Comparison of ENCODE assay signal across 19 cellular contexts in genomic region chr7:70208236-70209063, GRCh38.
A peak's percentile ranks its signal among the peaks of the same experiment; 100 is the strongest.
DNase-seq lines count a peak whose midpoint lies in the region; ATAC-seq, FAIRE-seq and TF ChIP-seq lines count a peak whose summit lies in the region.
"Had no signal": no experiment of that assay in that cellular context is flagged by ENCODE, and none has a peak within 500 bp of the region (broad histone marks: within the 10 kb centered on the region; RNA-seq: fewer than 3 reads in every experiment).

No MANE protein-coding gene starts in this region.

- peaks cover 4% of the 10 kb centered on the region for H3K4me1 ChIP-seq in mesendoderm (ENCODE audit: control insufficient read depth, low read depth, low read length)
- H3K4me1 ChIP-seq: stomach had no signal

- no peak overlapping the region for H3K18ac ChIP-seq in mesendoderm (ENCODE audit: low read length)

- FAIRE-seq in GM12891 (lab: Jason Lieb, UNC): peak; percentile 5
- no peak for FAIRE-seq in frontal cortex (lab: Jason Lieb, UNC)
- FAIRE-seq: kidney had no signal

- no peak overlapping the region for H3K4ac ChIP-seq in mesendoderm (ENCODE audit: low read depth, low read length)

- no peaks in the 10 kb centered on the region for H3K36me3 ChIP-seq in mesendoderm (ENCODE audit: control insufficient read depth, insufficient read depth, low read length)
- H3K36me3 ChIP-seq: stomach had no signal

- no peaks in the 10 kb centered on the region for H3K27me3 ChIP-seq in mesendoderm (ENCODE audit: insufficient read depth, low read length, poor library complexity)
- H3K27me3 ChIP-seq: stomach had no signal

- no peak overlapping the region for H4K5ac ChIP-seq in mesendoderm (ENCODE audit: low read length)

- H3K23ac ChIP-seq in mesendoderm (ENCODE audit: low read length): no peak overlapping the region

- H3K27ac ChIP-seq in mesendoderm (ENCODE audit: low read depth, low read length): no peak overlapping the region
- H3K27ac ChIP-seq: HL-60, RWPE1, stomach had no signal

- no peak overlapping the region for H2BK120ac ChIP-seq in mesendoderm (ENCODE audit: low read depth, low read length)

- H2BK15ac ChIP-seq in mesendoderm (replicated peaks; ENCODE audit: low read depth): no peak overlapping the region

- no peak for TF ChIP-seq CTCF in epithelial cell of esophagus (IDR thresholded peaks at IDR 0.05; ENCODE audit: insufficient read depth, low read depth, low read length, missing control alignments)

- H3K9ac ChIP-seq in mesendoderm (ENCODE audit: low read length): no peak overlapping the region

- H3K79me1 ChIP-seq in mesendoderm (ENCODE audit: low read length): no peaks in the 10 kb centered on the region

- H3K56ac ChIP-seq in mesendoderm (ENCODE audit: low read length): no peak overlapping the region

- no peak for TF ChIP-seq POLR2A in GM12891 (IDR thresholded peaks at IDR 0.05; ENCODE audit: low read depth, low read length)

- no peak overlapping the region for H2BK5ac ChIP-seq in mesendoderm (ENCODE audit: low read length)

- no peak overlapping the region for H2AK5ac ChIP-seq in mesendoderm (ENCODE audit: low read length)

- no peaks in the 10 kb centered on the region for H3K79me2 ChIP-seq in mesendoderm (ENCODE audit: control insufficient read depth, insufficient read depth, low read length)

- 100% methylated on average over 1 of the region's 5 CpGs for WGBS in mesendoderm (ENCODE audit: extremely low coverage, insufficient coverage, low lambda C conversion rate)

- no peak overlapping the region for H3K4me3 ChIP-seq in epithelial cell of esophagus (ENCODE audit: low read length)
- H3K4me3 ChIP-seq in mesendoderm (ENCODE audit: low read length): no peak overlapping the region
- H3K4me3 ChIP-seq: stomach had no signal

- DNase-seq in GM12891 (ENCODE audit: insufficient read length, low spot score) (no peak), OCI-M1 (lab: John Stamatoyannopoulos, UW) (peak; percentile 33), epithelial cell of esophagus (ENCODE audit: low read depth) (peak; percentile 24), mesendoderm (peak; percentile 19), HuH-7 (ENCODE audit: low spot score) (no peak), frontal cortex (ENCODE audit: low spot score in 2 of 2) (no peak)
- DNase-seq: activated CD4-positive, CD25-positive, alpha-beta regulatory T cell treated with anti-CD3 and anti-CD28 coated beads, Interleukin-2, amount 50 U/mL, for 72 hours; activated effector memory CD4-positive, alpha-beta T cell treated with Interleukin-2 at 50 U/mL for 16 hours; amniotic stem cell; EL; kidney; NCI-H1048; NCI-H2029; NCI-H510A; stomach had no signal

- ATAC-seq in GM18867 (IDR thresholded peaks at IDR 0.05; ENCODE audit: unreplicated experiment) (no peak), HG03521 (IDR thresholded peaks at IDR 0.05; ENCODE audit: unreplicated experiment) (no peak)

- no peak overlapping the region for H4K8ac ChIP-seq in mesendoderm (ENCODE audit: low read depth, low read length)

- no peak overlapping the region for H3K4me2 ChIP-seq in mesendoderm (ENCODE audit: low read length)

TF ChIP-seq in GM12891, 5 proteins besides CTCF, POLR2A, EP300 and RAD21:
- TF ChIP-seq PAX5 (IDR thresholded peaks at IDR 0.05; ENCODE audit: insufficient read depth, low read length, severe bottlenecking) (no peak), SPI1 (IDR thresholded peaks at IDR 0.05; ENCODE audit: low read depth, low read length) (no peak), POU2F2 (IDR thresholded peaks at IDR 0.05; ENCODE audit: low read depth, low read length) (no peak), TAF1 (IDR thresholded peaks at IDR 0.05; ENCODE audit: low read depth, low read length) (no peak), POLR2AphosphoS5 (IDR thresholded peaks at IDR 0.05; ENCODE audit: low read depth, low read length) (no peak)

Comparison
In these comparisons a context has a peak if more than half of its experiments do, and no peak if none do; other contexts are left out.
1. DNase-seq: peak in OCI-M1 (single experiment), epithelial cell of esophagus (single experiment) and mesendoderm (single experiment); none in GM12891 (single experiment), HuH-7 (single experiment) and frontal cortex (0 of 2).